Comparison of ENCODE assay signal across 14 cellular contexts in genomic region chr7:37327288-37327687, GRCh38.
"Had no signal": no experiment of that assay in that cellular context is flagged by ENCODE, and none has a peak within 500 bp of the region (broad histone marks: within the 10 kb centered on the region; RNA-seq: fewer than 3 reads in every experiment).

No MANE protein-coding gene starts in this region.

- H3K4me1 ChIP-seq: breast epithelium, foreskin keratinocyte, suprapubic skin had no signal

- H3K36me3 ChIP-seq: ascending aorta, breast epithelium, suprapubic skin had no signal

- H3K27me3 Mint-ChIP-seq: progenitor cell of endocrine pancreas, type B pancreatic cell had no signal

- H3K27ac ChIP-seq: ascending aorta, breast epithelium, foreskin keratinocyte, right atrium auricular region, suprapubic skin had no signal

- DNase-seq: activated CD4-positive, CD25-positive, alpha-beta regulatory T cell; cerebellar nuclear complex; effector CD8-positive, alpha-beta T cell; foreskin keratinocyte; nephron progenitor cell; stimulated activated CD4-positive, alpha-beta T cell treated with anti-CD3 and anti-CD28 coated beads, Interleukin-15, amount 100 ng/mL, for 24 hours; stimulated activated CD4-positive, alpha-beta T cell treated with anti-CD3 and anti-CD28 coated beads, Interleukin-4, amount 100 ng/mL, for 1 hour; stimulated activated naive CD4-positive, alpha-beta T cell treated with Interleukin-2 at 50 U/mL for 16 hours had no signal

- H3K9me3 ChIP-seq: ascending aorta, breast epithelium, suprapubic skin had no signal

- H3K27me3 ChIP-seq: ascending aorta, breast epithelium, foreskin keratinocyte, right atrium auricular region, suprapubic skin had no signal

- H3K4me3 ChIP-seq: ascending aorta, breast epithelium, right atrium auricular region, suprapubic skin had no signal

- H3K27ac Mint-ChIP-seq: nephron progenitor cell, progenitor cell of endocrine pancreas, type B pancreatic cell had no signal

- H3K9me3 Mint-ChIP-seq: type B pancreatic cell had no signal

- H3K36me3 Mint-ChIP-seq: type B pancreatic cell had no signal

- ATAC-seq: foreskin keratinocyte had no signal

- H3K4me3 Mint-ChIP-seq: nephron progenitor cell, type B pancreatic cell had no signal
